Comparison of ENCODE assay signal across 22 cellular contexts in the genomic region with DNA sequence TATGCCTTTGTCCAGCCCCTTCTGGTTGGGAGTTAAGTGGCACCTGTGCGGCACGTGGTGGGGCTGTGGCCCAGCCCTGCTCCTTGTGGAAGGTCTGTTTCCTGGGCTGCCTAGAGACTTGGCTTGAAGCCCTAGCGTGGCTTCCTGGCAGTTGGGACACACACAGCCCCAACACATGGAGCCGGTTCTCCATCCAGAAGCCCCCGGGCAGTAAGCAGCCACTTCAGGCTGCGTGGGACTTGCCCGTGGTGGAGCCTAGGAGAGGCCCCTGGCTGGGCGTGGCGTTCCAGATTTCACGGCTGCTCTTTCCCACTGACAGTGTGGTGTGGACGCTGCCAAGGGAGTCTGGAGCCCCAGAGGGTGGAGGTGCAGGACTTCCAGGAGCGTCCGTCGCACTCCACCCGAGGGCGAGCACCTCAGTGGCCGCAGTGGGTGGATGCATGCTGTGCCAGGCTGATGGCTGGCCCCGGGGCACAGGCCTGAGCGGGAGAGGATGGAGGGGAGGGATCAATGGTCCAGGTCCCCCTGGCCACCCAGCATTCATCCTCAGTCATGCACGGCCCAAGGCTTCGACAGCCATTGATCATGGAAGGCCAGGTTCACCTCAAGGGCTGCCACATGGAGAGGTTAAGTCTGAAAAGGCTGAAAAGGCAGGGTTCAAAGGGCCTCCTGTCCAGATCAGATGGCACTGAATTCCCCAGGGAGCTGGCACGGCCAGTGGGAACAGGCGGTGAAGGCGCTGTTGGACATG. TPM values are rescaled to one million over a fixed set of nuclear protein-coding genes. Genes with fewer than 3 reads are reported as not detected.
DNase-seq lines count a peak whose midpoint lies in the region; ATAC-seq, FAIRE-seq and TF ChIP-seq lines count a peak whose summit lies in the region.
"Had no signal": no experiment of that assay in that cellular context is flagged by ENCODE, and none has a peak within 500 bp of the region (broad histone marks: within the 10 kb centered on the region; RNA-seq: fewer than 3 reads in every experiment).

No MANE protein-coding gene starts in this region.

- WGBS in heart right ventricle, 2 donors: 78 to 79% methylated on average over 24 of the region's 24 CpGs
- 91% methylated on average over 7 of the region's 24 CpGs for WGBS in HepG2 (ENCODE audit: low lambda C conversion rate)
- 69 to 80% (median 73%) methylated on average over 7 to 24 of the region's 24 CpGs for WGBS in spleen, 5 donors
- 77 to 87% (median 79%) methylated on average over 23 to 24 of the region's 24 CpGs for WGBS in ovary, 3 donors

- no peak for TF ChIP-seq RAD21 in HepG2 (CRISPR knock-in tag; IDR thresholded peaks at IDR 0.05)

- no peak overlapping the region for H2AFZ ChIP-seq in HepG2 (ENCODE audit: low read length)

- H3K27me3 ChIP-seq in left ventricle myocardium inferior (ENCODE audit: low read depth) (no peaks in the 10 kb centered on the region), heart right ventricle (no peaks in the 10 kb centered on the region), HepG2 (ENCODE audit: control insufficient read depth in 1 of 2, insufficient read depth in 2 of 2, low read length in 2 of 2) (no peaks in the 10 kb centered on the region), spleen (replicated peaks in 1 of 7) (no peaks in the 10 kb centered on the region), ovary (no peaks in the 10 kb centered on the region)
- H3K27me3 ChIP-seq: cardiac muscle cell, esophagus muscularis mucosa, tibial artery had no signal

- no TSS peak for BruUV-seq in HepG2 (replicated peaks; lab: Mats Ljungman, UMichigan)

- in situ Hi-C loops in HepG2 (cut with HindIII; ENCODE audit: extremely low pct_ligation_motif_present, low pct_unique_long_range_greater_than_20kb): no loop called here

- peaks cover 14% of the 10 kb centered on the region for H3K79me2 ChIP-seq in HepG2 (ENCODE audit: insufficient read depth, low read length)

- H4K20me1 ChIP-seq in HepG2 (ENCODE audit: insufficient read depth, low read length): peaks cover 26% of the 10 kb centered on the region

- H3K9me3 ChIP-seq in left ventricle myocardium inferior (replicated peaks): no peaks in the 10 kb centered on the region
- no peaks in the 10 kb centered on the region for H3K9me3 ChIP-seq in heart right ventricle
- no peaks in the 10 kb centered on the region for H3K9me3 ChIP-seq in HepG2 (ENCODE audit: low read length)
- no peaks in the 10 kb centered on the region for H3K9me3 ChIP-seq in spleen
- no peaks in the 10 kb centered on the region for H3K9me3 ChIP-seq in ovary
- H3K9me3 ChIP-seq: esophagus muscularis mucosa, tibial artery had no signal

- H3K4me3 ChIP-seq in left ventricle myocardium inferior: no peak overlapping the region
- no peak overlapping the region for H3K4me3 ChIP-seq in heart right ventricle
- H3K4me3 ChIP-seq in HepG2 (replicated peaks in 1 of 3; ENCODE audit: insufficient read depth in 1 of 3, low read depth in 2 of 3, low read length in 3 of 3): no peak overlapping the region
- no peak overlapping the region for H3K4me3 ChIP-seq in spleen
- no peak overlapping the region for H3K4me3 ChIP-seq in ovary
- H3K4me3 ChIP-seq: cardiac muscle cell, esophagus muscularis mucosa, tibial artery had no signal

- H3K36me3 ChIP-seq in left ventricle myocardium inferior (peaks cover 74% of the 10 kb centered on the region), heart right ventricle (peaks cover 0 to 96% (median 58%) of the 10 kb centered on the region in 9 donors), HepG2 (replicated peaks in 1 of 2; ENCODE audit: control insufficient read depth in 1 of 2, insufficient read depth in 2 of 2, low read length in 2 of 2) (peaks cover 27 to 77% of the 10 kb centered on the region in 2 experiments), spleen (peaks cover 0 to 92% (median 41%) of the 10 kb centered on the region in 6 donors), ovary (no peaks in the 10 kb centered on the region)

- peaks cover 68% of the 10 kb centered on the region for H3K4me1 ChIP-seq in left ventricle myocardium inferior
- H3K4me1 ChIP-seq in heart right ventricle: peaks cover 0 to 73% (median 26%) of the 10 kb centered on the region in 9 donors
- H3K4me1 ChIP-seq in HepG2 (ENCODE audit: insufficient read depth, low read length): peaks cover 38% of the 10 kb centered on the region
- H3K4me1 ChIP-seq in spleen: peaks cover 5 to 45% (median 15%) of the 10 kb centered on the region in 6 donors
- H3K4me1 ChIP-seq in ovary (ENCODE audit: insufficient read depth): no peaks in the 10 kb centered on the region

- H3K27ac ChIP-seq in left ventricle myocardium inferior (replicated peaks) (peak overlapping the region; percentile 10), heart right ventricle (peak overlapping the region in 2 of 10 donors; percentile 6 to 15), HepG2 (ENCODE audit: extremely low read length, insufficient read depth, low read length) (no peak overlapping the region), spleen (no peak overlapping the region), ovary (no peak overlapping the region)
- H3K27ac ChIP-seq: cardiac muscle cell, esophagus muscularis mucosa, tibial artery had no signal

- ATAC-seq in heart right ventricle (no peak), HepG2 (no peak), left lobe of liver (no peak)
- ATAC-seq: stimulated activated naive B cell treated with anti-CD40 and anti-IgM and Interleukin-4, amounts not matched to agents 10 μg/mL and 1 μg/mL and 100 μg/mL, for 72 hours had no signal

- H3K9ac ChIP-seq in HepG2 (ENCODE audit: insufficient read depth, low read depth, low read length): no peak overlapping the region

- CTCF ChIA-PET in HepG2 (lab: Yijun Ruan, JAX; ENCODE audit: low intra/inter-chr PET ratio, low total read pairs): no interaction called here

- TF ChIP-seq POLR2A in HepG2 (IDR thresholded peaks at IDR 0.05; ENCODE audit: insufficient read depth in 1 of 2, low read depth in 2 of 2, low read length in 2 of 2): 0 out of 4 replicates have a peak, but pooled peaks of 1 of the 2 experiments have one; percentile 5
- no peak for TF ChIP-seq POLR2A in spleen (IDR thresholded peaks at IDR 0.05)
- TF ChIP-seq POLR2A in ovary (IDR thresholded peaks at IDR 0.05): no peak

- H3K4me2 ChIP-seq in HepG2 (ENCODE audit: low read depth, low read length): no peak overlapping the region

- no peak for FAIRE-seq in HepG2 (lab: Jason Lieb, UNC)

- DNase-seq in left ventricle myocardium inferior (no peak), heart right ventricle (no peak), SK-N-DZ (ENCODE audit: low spot score) (peak; percentile 23), HepG2 (ENCODE audit: low spot score) (no peak), spleen (peak; percentile 59), kidney glomerular epithelial cell (lab: John Stamatoyannopoulos, UW) (no peak), left lobe of liver (ENCODE audit: low spot score) (no peak), ovary (no peak)
- DNase-seq: activated effector memory CD4-positive, alpha-beta T cell treated with anti-CD3 and anti-CD28 coated beads, Interleukin-2, amount 50 U/mL, for 16 hours; CD4-positive, alpha-beta memory T cell; glutamatergic neuron; MM.1S; NCI-H1694 treated with DMSO at 0.1 percent for 48 hours; NCI-H446 treated with DMSO at 0.1 percent for 48 hours; Right ventricle myocardium superior; stimulated activated naive B cell treated with anti-CD40 and anti-IgM and Interleukin-4, amounts not matched to agents 10 μg/mL and 1 μg/mL and 100 μg/mL, for 72 hours; tibial artery had no signal

- TF ChIP-seq CTCF in left ventricle myocardium inferior (IDR thresholded peaks at IDR 0.05; ENCODE audit: borderline replicate concordance): no peak
- no peak for TF ChIP-seq CTCF in heart right ventricle (IDR thresholded peaks at IDR 0.05)
- no peak for TF ChIP-seq CTCF in HepG2 (CRISPR knock-in tag; IDR thresholded peaks at IDR 0.05)
- TF ChIP-seq CTCF in spleen (IDR thresholded peaks at IDR 0.05 in 8 of 11, conservative IDR thresholded peaks at IDR 0.05 in 3 of 11): no peak
- TF ChIP-seq CTCF in ovary (IDR thresholded peaks at IDR 0.05): no peak

- intact Hi-C loops in left ventricle myocardium inferior (cut with micrococcal nuclease) (no loop called here), heart right ventricle (cut with DNase I) (no loop called here), HepG2 (cut with micrococcal nuclease; ENCODE audit: unreplicated experiment) (no loop called here), spleen (cut with DNase I; ENCODE audit: low total_unique reads) (no loop called here), ovary (cut with DNase I) (no loop called here)

- POLR2A ChIA-PET in HepG2 (lab: Yijun Ruan, JAX): interaction anchor here (1.7 to 1.8 kb wide), 2 partner anchors 8 to 18 kb away, joined by 6 to 10 read pairs; no protein-coding TSS in a partner anchor

- TF ChIP-seq EP300 in HepG2 (IDR thresholded peaks at IDR 0.05; ENCODE audit: low read depth in 2 of 2, low read length in 2 of 2): no peak
- no peak for TF ChIP-seq EP300 in HepG2 (CRISPR knock-in tag; IDR thresholded peaks at IDR 0.05; ENCODE audit: borderline replicate concordance)
- TF ChIP-seq EP300 in ovary (IDR thresholded peaks at IDR 0.05): no peak

RNA-seq across cellular contexts. Expression of gene CCND1, which starts 9.3 kb away (rescaled TPM):
- 160 TPM for total RNA-seq in left ventricle myocardium inferior
- 100 to 1,000 TPM in 9 of 10 donors, 10 to 100 TPM in 1; 88.8 to 292 (median 189) TPM for total RNA-seq in heart right ventricle
- polyA plus RNA-seq in heart right ventricle: 10 to 100 TPM; 11.4 to 30.4 TPM
- polyA plus RNA-seq in SK-N-DZ (2014; cell fraction: cytosol; rRNA removed): 242 and 248 TPM in 2 replicates
- 196 and 220 TPM in 2 replicates for polyA plus RNA-seq in SK-N-DZ (2014; cell fraction: nucleus; rRNA removed)
- 107 and 117 TPM in 2 replicates for total RNA-seq in HepG2 (2016; rRNA removed; fragmentation: Illumina TruSeq; extraction: Trizol)
- total RNA-seq in HepG2 (2016; cell fraction: cytosol; rRNA removed; fragmentation: Illumina TruSeq; extraction: Trizol; ENCODE audit: low read depth): 18.0 and 19.0 TPM in 2 replicates
- 91.6 and 108 TPM in 2 replicates for total RNA-seq in HepG2 (2016; cell fraction: insoluble cytoplasmic fraction; rRNA removed; fragmentation: Illumina TruSeq; extraction: Trizol)
- 58.9 and 60.9 TPM in 2 replicates for total RNA-seq in HepG2 (2016; cell fraction: membrane; rRNA removed; fragmentation: Illumina TruSeq; extraction: Trizol)
- 68.6 and 72.9 TPM in 2 replicates for total RNA-seq in HepG2 (2016; cell fraction: nucleus; rRNA removed; fragmentation: Illumina TruSeq; extraction: Trizol)
- polyA plus RNA-seq in HepG2 (2011; rRNA removed): 126 and 136 TPM in 2 replicates
- 73.2 and 112 TPM in 2 replicates for polyA plus RNA-seq in HepG2 (2011; cell fraction: cytosol; rRNA removed)
- 161 and 292 TPM in 2 replicates for polyA plus RNA-seq in HepG2 (2011; cell fraction: nucleus; rRNA removed)
- polyA plus RNA-seq in HepG2 (2012): 60.9 and 65.2 TPM in 2 replicates
- 10.4 and 11.6 TPM in 2 replicates for polyA plus RNA-seq in HepG2 (2016; cell fraction: cytosol; fragmentation: Illumina TruSeq; extraction: Trizol; ENCODE audit: low read depth)
- 75.4 and 106 TPM in 2 replicates for polyA plus RNA-seq in HepG2 (2016; cell fraction: insoluble cytoplasmic fraction; fragmentation: Illumina TruSeq; extraction: Trizol; ENCODE audit: low read depth)
- 24.6 and 25.9 TPM in 2 replicates for polyA plus RNA-seq in HepG2 (2016; cell fraction: membrane; fragmentation: Illumina TruSeq; extraction: Trizol; ENCODE audit: low read depth)
- polyA plus RNA-seq in HepG2 (2016; cell fraction: nucleus; fragmentation: Illumina TruSeq; extraction: Trizol; ENCODE audit: insufficient read depth, low read depth): 90.1 and 100 TPM in 2 replicates
- 30.5 and 379 TPM in 2 replicates for polyA minus RNA-seq in HepG2 (2011; rRNA and poly(A)+ RNA removed; ENCODE audit: low replicate concordance)
- polyA minus RNA-seq in HepG2 (2011; cell fraction: cytosol; rRNA and poly(A)+ RNA removed): 191 and 225 TPM in 2 replicates
- polyA minus RNA-seq in HepG2 (2011; cell fraction: nucleus; rRNA and poly(A)+ RNA removed): 120 and 156 TPM in 2 replicates
- total RNA-seq in spleen: 10 to 100 TPM; 14.3 to 96.6 (median 60.5) TPM
- 10 to 100 TPM in 1 of 3 donors, 1 to 10 TPM in 2; 4.3 to 22.7 (median 6.4) TPM for polyA plus RNA-seq in spleen
- 82.6 TPM for total RNA-seq in left lobe of liver
- 10 to 100 TPM in 5 of 7 donors, 1 to 10 TPM in 2; 6.0 to 58.9 (median 19.2) TPM for total RNA-seq in ovary
- polyA plus RNA-seq in ovary: 10 to 100 TPM in 1 of 2 donors, 1 to 10 TPM in 1; 3.4 to 19.3 TPM

RNA-seq across cellular contexts. Expression of gene LTO1, which starts 24.9 kb away (rescaled TPM):
- total RNA-seq in left ventricle myocardium inferior (8.9 TPM), heart right ventricle (1 to 10 TPM; 7.0 to 9.7 (median 8.1) TPM), HepG2 (2016; rRNA removed; fragmentation: Illumina TruSeq; extraction: Trizol) (11.3 and 15.0 TPM in 2 replicates), spleen (10 to 100 TPM; 21.0 to 41.4 (median 31.3) TPM), left lobe of liver (7.6 TPM), ovary (10 to 100 TPM; 13.4 to 29.9 (median 22.7) TPM)
- polyA plus RNA-seq in heart right ventricle (10 to 100 TPM; 10.9 to 22.6 TPM), HepG2 (2011; rRNA removed) (11.8 and 13.8 TPM in 2 replicates), spleen (10 to 100 TPM; 17.5 to 32.3 (median 30.8) TPM), ovary (10 to 100 TPM; 15.5 to 15.9 TPM)
- polyA plus RNA-seq in SK-N-DZ (2014; cell fraction: cytosol; rRNA removed): 22.1 and 25.3 TPM in 2 replicates
- polyA plus RNA-seq in SK-N-DZ (2014; cell fraction: nucleus; rRNA removed): 38.9 and 46.6 TPM in 2 replicates
- total RNA-seq in HepG2 (2016; cell fraction: cytosol; rRNA removed; fragmentation: Illumina TruSeq; extraction: Trizol; ENCODE audit: low read depth): 9.2 and 10.5 TPM in 2 replicates
- 9.0 and 17.0 TPM in 2 replicates for total RNA-seq in HepG2 (2016; cell fraction: insoluble cytoplasmic fraction; rRNA removed; fragmentation: Illumina TruSeq; extraction: Trizol)
- 11.5 and 13.4 TPM in 2 replicates for total RNA-seq in HepG2 (2016; cell fraction: membrane; rRNA removed; fragmentation: Illumina TruSeq; extraction: Trizol)
- 17.6 and 20.5 TPM in 2 replicates for total RNA-seq in HepG2 (2016; cell fraction: nucleus; rRNA removed; fragmentation: Illumina TruSeq; extraction: Trizol)
- 9.3 TPM in 2 replicates for polyA plus RNA-seq in HepG2 (2011; cell fraction: cytosol; rRNA removed)
- polyA plus RNA-seq in HepG2 (2011; cell fraction: nucleus; rRNA removed): 32.0 and 35.0 TPM in 2 replicates
- polyA plus RNA-seq in HepG2 (2012): 10.6 and 11.8 TPM in 2 replicates
- 5.3 and 6.8 TPM in 2 replicates for polyA plus RNA-seq in HepG2 (2016; cell fraction: cytosol; fragmentation: Illumina TruSeq; extraction: Trizol; ENCODE audit: low read depth)
- 13.9 and 14.6 TPM in 2 replicates for polyA plus RNA-seq in HepG2 (2016; cell fraction: insoluble cytoplasmic fraction; fragmentation: Illumina TruSeq; extraction: Trizol; ENCODE audit: low read depth)
- polyA plus RNA-seq in HepG2 (2016; cell fraction: membrane; fragmentation: Illumina TruSeq; extraction: Trizol; ENCODE audit: low read depth): 9.0 and 9.4 TPM in 2 replicates
- polyA plus RNA-seq in HepG2 (2016; cell fraction: nucleus; fragmentation: Illumina TruSeq; extraction: Trizol; ENCODE audit: insufficient read depth, low read depth): 40.5 and 43.2 TPM in 2 replicates
- 17.9 and 33.2 TPM in 2 replicates for polyA minus RNA-seq in HepG2 (2011; rRNA and poly(A)+ RNA removed; ENCODE audit: low replicate concordance)
- polyA minus RNA-seq in HepG2 (2011; cell fraction: cytosol; rRNA and poly(A)+ RNA removed): 4.6 TPM in 2 replicates
- 22.3 and 29.4 TPM in 2 replicates for polyA minus RNA-seq in HepG2 (2011; cell fraction: nucleus; rRNA and poly(A)+ RNA removed)

RNA-seq across cellular contexts. Expression of gene FGF19, which starts 53.6 kb away (rescaled TPM):
- not detected for total RNA-seq in left ventricle myocardium inferior
- not detected for total RNA-seq in heart right ventricle
- polyA plus RNA-seq in heart right ventricle: not detected
- polyA plus RNA-seq in SK-N-DZ (2014; cell fraction: cytosol; rRNA removed): not detected in 2 replicates
- polyA plus RNA-seq in SK-N-DZ (2014; cell fraction: nucleus; rRNA removed): not detected in 2 replicates
- total RNA-seq in HepG2 (2016; rRNA removed; fragmentation: Illumina TruSeq; extraction: Trizol): not detected in 2 replicates
- not detected in 2 replicates for total RNA-seq in HepG2 (2016; cell fraction: cytosol; rRNA removed; fragmentation: Illumina TruSeq; extraction: Trizol; ENCODE audit: low read depth)
- total RNA-seq in HepG2 (2016; cell fraction: insoluble cytoplasmic fraction; rRNA removed; fragmentation: Illumina TruSeq; extraction: Trizol): 0.04 TPM in 1 of 2 replicates, not detected in the other
- not detected in 2 replicates for total RNA-seq in HepG2 (2016; cell fraction: membrane; rRNA removed; fragmentation: Illumina TruSeq; extraction: Trizol)
- total RNA-seq in HepG2 (2016; cell fraction: nucleus; rRNA removed; fragmentation: Illumina TruSeq; extraction: Trizol): not detected in 2 replicates
- 0.07 and 0.16 TPM in 2 replicates for polyA plus RNA-seq in HepG2 (2011; rRNA removed)
- polyA plus RNA-seq in HepG2 (2011; cell fraction: cytosol; rRNA removed): 0.03 and 0.06 TPM in 2 replicates
- 0.62 and 0.74 TPM in 2 replicates for polyA plus RNA-seq in HepG2 (2011; cell fraction: nucleus; rRNA removed)
- 0.08 and 0.11 TPM in 2 replicates for polyA plus RNA-seq in HepG2 (2012)
- polyA plus RNA-seq in HepG2 (2016; cell fraction: cytosol; fragmentation: Illumina TruSeq; extraction: Trizol; ENCODE audit: low read depth): not detected in 2 replicates
- polyA plus RNA-seq in HepG2 (2016; cell fraction: insoluble cytoplasmic fraction; fragmentation: Illumina TruSeq; extraction: Trizol; ENCODE audit: low read depth): not detected in 2 replicates
- not detected in 2 replicates for polyA plus RNA-seq in HepG2 (2016; cell fraction: membrane; fragmentation: Illumina TruSeq; extraction: Trizol; ENCODE audit: low read depth)
- polyA plus RNA-seq in HepG2 (2016; cell fraction: nucleus; fragmentation: Illumina TruSeq; extraction: Trizol; ENCODE audit: insufficient read depth, low read depth): 0.36 and 0.37 TPM in 2 replicates
- polyA minus RNA-seq in HepG2 (2011; rRNA and poly(A)+ RNA removed; ENCODE audit: low replicate concordance): 0.21 TPM in 1 of 2 replicates, not detected in the other
- not detected in 2 replicates for polyA minus RNA-seq in HepG2 (2011; cell fraction: cytosol; rRNA and poly(A)+ RNA removed)
- not detected in 2 replicates for polyA minus RNA-seq in HepG2 (2011; cell fraction: nucleus; rRNA and poly(A)+ RNA removed)
- not detected for total RNA-seq in spleen
- polyA plus RNA-seq in spleen: not detected
- 0.15 TPM for total RNA-seq in left lobe of liver
- total RNA-seq in ovary: under 1 TPM in 1 of 7 donors, not detected in 6; 0.31 TPM
- polyA plus RNA-seq in ovary: not detected
- total RNA-seq: cardiac muscle cell; CD4-positive, alpha-beta memory T cell; esophagus muscularis mucosa; lung microvascular endothelial cell; Right ventricle myocardium superior; T-helper 2 cell treated with Interferon-gamma antibody and Interleukin-4, amounts not matched to agents 100 ng/mL and 5 ng/mL, for 36 hours had no signal
- polyA plus RNA-seq: adipose tissue; cardiac muscle cell; CD4-positive, alpha-beta memory T cell had no signal

Comparison
In these comparisons a context has a peak if more than half of its experiments do, and no peak if none do; other contexts are left out.
1. DNase-seq: peak in SK-N-DZ (single experiment) and spleen (single experiment); none in left ventricle myocardium inferior (single experiment), heart right ventricle (0 of 2), HepG2 (single experiment), kidney glomerular epithelial cell (single experiment), left lobe of liver (single experiment) and ovary (0 of 5).